ENCODE assay signal across 17 cellular contexts in the genomic region with DNA sequence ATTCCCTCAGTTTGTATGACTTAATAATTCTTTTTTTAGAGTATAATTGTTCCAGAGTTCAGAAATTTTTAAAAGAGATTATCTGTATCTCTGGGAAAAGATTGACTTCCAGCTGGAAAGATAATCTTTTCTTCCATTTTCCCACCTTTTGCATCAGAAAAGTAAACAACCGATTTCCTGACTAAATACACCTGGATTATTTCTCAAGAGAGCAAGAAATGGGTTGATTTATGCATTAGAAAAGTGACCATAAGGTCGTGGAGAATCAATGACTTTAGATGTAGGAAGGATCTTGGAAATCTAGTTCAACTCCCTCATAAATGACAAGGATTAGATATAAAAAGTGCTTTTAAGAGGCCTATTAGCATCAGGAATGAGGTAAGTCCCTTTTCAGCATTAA.
DNase-seq lines count a peak whose midpoint lies in the region; ATAC-seq and TF ChIP-seq lines count a peak whose summit lies in the region.
"Had no signal": no experiment of that assay in that cellular context is flagged by ENCODE, and none has a peak within 500 bp of the region (broad histone marks: within the 10 kb centered on the region; RNA-seq: fewer than 3 reads in every experiment).

No MANE protein-coding gene starts in this region.

- H3K4me3 Mint-ChIP-seq in activated CD8-positive, alpha-beta T cell treated with anti-CD3 and anti-CD28 coated beads for 36 hours: no peak overlapping the region
- no peak overlapping the region for H3K4me3 Mint-ChIP-seq in activated CD8-positive, alpha-beta T cell treated with anti-CD3 and anti-CD28 coated beads, Interleukin-2, amount 10 ng/mL, durations not matched to agents 7 days and 5 days
- no peak overlapping the region for H3K4me3 Mint-ChIP-seq in stimulated activated naive CD8-positive, alpha-beta T cell treated with anti-CD3 and anti-CD28 coated beads, Interleukin-15, amount 100 ng/mL, for 72 hours
- H3K4me3 Mint-ChIP-seq: HFFc6 had no signal

- CTCF ChIA-PET in activated CD8-positive, alpha-beta T cell treated with anti-CD3 and anti-CD28 coated beads for 36 hours (lab: Charles Lee): interaction anchor here (1.2 to 2.0 kb wide), 3 partner anchors 8 to 50 kb away, joined by 4 to 6 read pairs (median 5); no protein-coding TSS in a partner anchor
- CTCF ChIA-PET in activated CD8-positive, alpha-beta T cell treated with anti-CD3 and anti-CD28 coated beads, Interleukin-2, amount 10 ng/mL, durations not matched to agents 7 days and 5 days (lab: Charles Lee): no interaction called here

- H3K9me3 Mint-ChIP-seq in activated CD8-positive, alpha-beta T cell treated with anti-CD3 and anti-CD28 coated beads for 36 hours: peaks cover 8% of the 10 kb centered on the region
- peaks cover 11% of the 10 kb centered on the region for H3K9me3 Mint-ChIP-seq in activated CD8-positive, alpha-beta T cell treated with anti-CD3 and anti-CD28 coated beads, Interleukin-2, amount 10 ng/mL, durations not matched to agents 7 days and 5 days (ENCODE audit: insufficient read depth)
- H3K9me3 Mint-ChIP-seq in stimulated activated naive CD8-positive, alpha-beta T cell treated with anti-CD3 and anti-CD28 coated beads, Interleukin-15, amount 100 ng/mL, for 72 hours: peaks cover 8 to 11% of the 10 kb centered on the region in 2 donors
- H3K9me3 Mint-ChIP-seq: HFFc6 had no signal

- H3K9me3 ChIP-seq in body of pancreas: no peaks in the 10 kb centered on the region
- H3K9me3 ChIP-seq: A549, BLaER1 had no signal

- intact Hi-C loops in activated CD8-positive, alpha-beta T cell treated with anti-CD3 and anti-CD28 coated beads for 36 hours (cut with micrococcal nuclease): no loop called here
- intact Hi-C loops in body of pancreas (cut with DNase I): no loop called here

- peaks cover 62% of the 10 kb centered on the region for H3K4me1 Mint-ChIP-seq in activated CD8-positive, alpha-beta T cell treated with anti-CD3 and anti-CD28 coated beads for 36 hours (ENCODE audit: low read depth)
- H3K4me1 Mint-ChIP-seq in activated CD8-positive, alpha-beta T cell treated with anti-CD3 and anti-CD28 coated beads, Interleukin-2, amount 10 ng/mL, durations not matched to agents 7 days and 5 days (ENCODE audit: low read depth): peaks cover 61% of the 10 kb centered on the region
- H3K4me1 Mint-ChIP-seq in stimulated activated naive CD8-positive, alpha-beta T cell treated with anti-CD3 and anti-CD28 coated beads, Interleukin-15, amount 100 ng/mL, for 72 hours: peaks cover 79% of the 10 kb centered on the region

- H3K27ac ChIP-seq in body of pancreas: peak overlapping the region; percentile 25 to 81 (median 61)
- H3K27ac ChIP-seq: A549, BLaER1, RWPE1 had no signal

- TF ChIP-seq POLR2A in body of pancreas (IDR thresholded peaks at IDR 0.05): no peak

- 29 to 35% methylated on average over 2 of the region's 2 CpGs for WGBS in body of pancreas, 2 donors

- TF ChIP-seq CTCF in activated CD8-positive, alpha-beta T cell treated with anti-CD3 and anti-CD28 coated beads for 36 hours (IDR thresholded peaks at IDR 0.05): no peak
- TF ChIP-seq CTCF in body of pancreas (IDR thresholded peaks at IDR 0.05): no peak

- ATAC-seq in activated CD8-positive, alpha-beta T cell treated with anti-CD3 and anti-CD28 coated beads for 36 hours: no peak
- no peak for ATAC-seq in activated CD8-positive, alpha-beta T cell treated with anti-CD3 and anti-CD28 coated beads, Interleukin-2, amount 10 ng/mL, durations not matched to agents 7 days and 5 days
- ATAC-seq in stimulated activated naive CD8-positive, alpha-beta T cell treated with anti-CD3 and anti-CD28 coated beads, Interleukin-15, amount 100 ng/mL, for 72 hours: no peak
- ATAC-seq in stimulated activated naive CD8-positive, alpha-beta T cell treated with anti-CD3 and anti-CD28 coated beads, Interleukin-15, Interleukin-2, amounts not matched to agents 100 U/mL and 50 U/mL, for 24 hours: no peak
- peak; percentile 69 for ATAC-seq in body of pancreas
- no peak for ATAC-seq in HG03097 (IDR thresholded peaks at IDR 0.05; ENCODE audit: low FRiP score, unreplicated experiment)
- ATAC-seq: A549, PC-3 had no signal

- H3K36me3 ChIP-seq in body of pancreas (replicated peaks in 1 of 2; ENCODE audit: insufficient read depth in 1 of 2, low read depth in 2 of 2): no peaks in the 10 kb centered on the region

- peaks cover 9% of the 10 kb centered on the region for H3K36me3 Mint-ChIP-seq in activated CD8-positive, alpha-beta T cell treated with anti-CD3 and anti-CD28 coated beads for 36 hours (ENCODE audit: low read depth)
- H3K36me3 Mint-ChIP-seq in activated CD8-positive, alpha-beta T cell treated with anti-CD3 and anti-CD28 coated beads, Interleukin-2, amount 10 ng/mL, durations not matched to agents 7 days and 5 days (ENCODE audit: low read depth): peaks cover 17% of the 10 kb centered on the region
- H3K36me3 Mint-ChIP-seq: CD4-positive, alpha-beta memory T cell had no signal

- no peak for DNase-seq in activated CD8-positive, alpha-beta T cell treated with anti-CD3 and anti-CD28 coated beads for 36 hours
- no peak for DNase-seq in activated CD8-positive, alpha-beta T cell treated with anti-CD3 and anti-CD28 coated beads, Interleukin-2, amount 10 ng/mL, durations not matched to agents 7 days and 5 days
- DNase-seq in stimulated activated naive CD8-positive, alpha-beta T cell treated with anti-CD3 and anti-CD28 coated beads, Interleukin-15, amount 100 ng/mL, for 72 hours: no peak
- DNase-seq in stimulated activated naive CD8-positive, alpha-beta T cell treated with anti-CD3 and anti-CD28 coated beads, Interleukin-15, Interleukin-2, amounts not matched to agents 100 U/mL and 50 U/mL, for 24 hours: no peak
- DNase-seq in body of pancreas: no peak
- no peak for DNase-seq in cortex of kidney (lab: John Stamatoyannopoulos, UW)
- DNase-seq: CD4-positive, alpha-beta memory T cell; DND-41; HFFc6; KBM-7; NCI-H1105; NCI-H1694 treated with DMSO at 0.1 percent for 48 hours; PC-3 had no signal

- POLR2A ChIA-PET in activated CD8-positive, alpha-beta T cell treated with anti-CD3 and anti-CD28 coated beads for 36 hours (lab: Charles Lee): interaction anchor here (0.6 kb wide), 1 partner anchor 228 kb away, joined by 3 read pairs; no protein-coding TSS in a partner anchor
- POLR2A ChIA-PET in activated CD8-positive, alpha-beta T cell treated with anti-CD3 and anti-CD28 coated beads, Interleukin-2, amount 10 ng/mL, durations not matched to agents 7 days and 5 days (lab: Charles Lee): interaction anchor here (1.0 kb wide), 1 partner anchor 60 kb away, joined by 3 read pairs; no protein-coding TSS in a partner anchor

- H3K27ac Mint-ChIP-seq in activated CD8-positive, alpha-beta T cell treated with anti-CD3 and anti-CD28 coated beads for 36 hours: peak overlapping the region; percentile 50
- H3K27ac Mint-ChIP-seq in activated CD8-positive, alpha-beta T cell treated with anti-CD3 and anti-CD28 coated beads, Interleukin-2, amount 10 ng/mL, durations not matched to agents 7 days and 5 days: no peak overlapping the region
- peak overlapping the region; percentile 80 to 82 for H3K27ac Mint-ChIP-seq in stimulated activated naive CD8-positive, alpha-beta T cell treated with anti-CD3 and anti-CD28 coated beads, Interleukin-15, amount 100 ng/mL, for 72 hours
- H3K27ac Mint-ChIP-seq: HFFc6 had no signal

- no peaks in the 10 kb centered on the region for H3K27me3 Mint-ChIP-seq in activated CD8-positive, alpha-beta T cell treated with anti-CD3 and anti-CD28 coated beads for 36 hours
- H3K27me3 Mint-ChIP-seq in activated CD8-positive, alpha-beta T cell treated with anti-CD3 and anti-CD28 coated beads, Interleukin-2, amount 10 ng/mL, durations not matched to agents 7 days and 5 days (ENCODE audit: low read depth): no peaks in the 10 kb centered on the region
- H3K27me3 Mint-ChIP-seq in stimulated activated naive CD8-positive, alpha-beta T cell treated with anti-CD3 and anti-CD28 coated beads, Interleukin-15, amount 100 ng/mL, for 72 hours: no peaks in the 10 kb centered on the region
- H3K27me3 Mint-ChIP-seq: CD4-positive, alpha-beta memory T cell had no signal

- no peaks in the 10 kb centered on the region for H3K27me3 ChIP-seq in body of pancreas
- H3K27me3 ChIP-seq: BLaER1 had no signal

- peaks cover 55% of the 10 kb centered on the region for H3K4me1 ChIP-seq in body of pancreas
- H3K4me1 ChIP-seq: BLaER1 had no signal

- no peak overlapping the region for H3K4me3 ChIP-seq in body of pancreas
- H3K4me3 ChIP-seq: A549, BLaER1 had no signal
